Comparison of ENCODE assay signal across 11 cellular contexts in the genomic region with DNA sequence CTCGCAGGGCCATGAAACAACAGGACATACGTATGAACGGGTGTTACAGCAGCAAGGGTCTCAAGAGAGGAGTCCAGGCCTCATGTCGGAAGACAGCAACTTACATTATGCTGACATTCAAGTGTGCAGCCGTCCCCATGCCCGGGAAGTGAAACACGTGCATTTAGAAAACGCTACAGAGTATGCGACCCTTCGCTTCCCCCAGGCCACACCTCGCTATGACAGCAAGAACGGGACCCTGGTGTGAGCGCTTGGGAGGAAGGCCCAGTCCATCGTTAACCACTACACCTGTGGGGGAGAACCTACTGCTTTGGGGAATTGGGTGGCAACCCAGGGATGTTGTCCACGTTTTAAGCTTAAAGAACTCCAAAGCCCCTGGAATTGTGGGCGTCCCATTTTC. TPM values are rescaled to one million over a fixed set of nuclear protein-coding genes. Genes with fewer than 3 reads are reported as not detected.
DNase-seq lines count a peak whose midpoint lies in the region; ATAC-seq and TF ChIP-seq lines count a peak whose summit lies in the region.
"Had no signal": no experiment of that assay in that cellular context is flagged by ENCODE, and none has a peak within 500 bp of the region (broad histone marks: within the 10 kb centered on the region; RNA-seq: fewer than 3 reads in every experiment).

No MANE protein-coding gene starts in this region.

- H3K27ac Mint-ChIP-seq in chondrocyte (ENCODE audit: unreplicated experiment) (peak overlapping the region; percentile 95), nephron (peak overlapping the region; percentile 93 to 99 (median 97))

- 90 to 92% methylated on average over 16 of the region's 16 CpGs for WGBS in aorta, 2 donors

- no peaks in the 10 kb centered on the region for H3K79me2 ChIP-seq in ACC112 (ENCODE audit: control insufficient read depth, insufficient read depth, low read length, unreplicated experiment)

- H3K4me3 ChIP-seq in ACC112 (ENCODE audit: low read depth, low read length): peak overlapping the region; percentile 77
- no peak overlapping the region for H3K4me3 ChIP-seq in aorta (ENCODE audit: low read length in 2 of 2)

- no peaks in the 10 kb centered on the region for H3K27me3 Mint-ChIP-seq in chondrocyte (ENCODE audit: low read depth)
- H3K27me3 Mint-ChIP-seq in nephron (ENCODE audit: low read depth): no peaks in the 10 kb centered on the region

- no peaks in the 10 kb centered on the region for H3K36me3 ChIP-seq in ACC112 (ENCODE audit: insufficient read depth, low read length)
- no peaks in the 10 kb centered on the region for H3K36me3 ChIP-seq in KOPT-K1 (ENCODE audit: insufficient read depth, low read length)
- H3K36me3 ChIP-seq in aorta (ENCODE audit: control insufficient read depth in 1 of 2, insufficient read depth in 2 of 2, low read length in 1 of 2): no peaks in the 10 kb centered on the region

- H2AFZ ChIP-seq in ACC112 (ENCODE audit: low read length, unreplicated experiment): no peak overlapping the region

- H3K27me3 ChIP-seq in ACC112 (ENCODE audit: insufficient read depth, low read length) (no peaks in the 10 kb centered on the region), aorta (ENCODE audit: control insufficient read depth in 1 of 2, insufficient read depth in 2 of 2, low read length in 1 of 2) (no peaks in the 10 kb centered on the region)

- ATAC-seq in aorta (ENCODE audit: low FRiP score) (no peak), HG02870 (IDR thresholded peaks at IDR 0.05; ENCODE audit: unreplicated experiment) (no peak), GM21367 (IDR thresholded peaks at IDR 0.05; ENCODE audit: unreplicated experiment) (no peak)

- intact Hi-C loops in aorta (cut with DNase I): no loop called here

- H3K4me1 Mint-ChIP-seq in chondrocyte (ENCODE audit: low read depth) (peaks cover 55% of the 10 kb centered on the region), nephron (peaks cover 52% of the 10 kb centered on the region)

- no peak overlapping the region for H3K27ac ChIP-seq in ACC112 (ENCODE audit: low read depth, low read length)
- H3K27ac ChIP-seq in KOPT-K1 (ENCODE audit: low read depth, low read length, poor library complexity, severe bottlenecking): peak overlapping the region; percentile 84
- peak overlapping the region in 1 of 2 donors; percentile 95 for H3K27ac ChIP-seq in aorta (ENCODE audit: low read depth in 1 of 2, low read length in 2 of 2)

- DNase-seq in chondrocyte (ENCODE audit: low spot score): no peak
- DNase-seq in RKO (ENCODE audit: low spot score): no peak
- DNase-seq in aorta: no peak
- DNase-seq: occipital lobe had no signal

- peaks cover 40% of the 10 kb centered on the region for H3K4me1 ChIP-seq in ACC112 (ENCODE audit: control insufficient read depth, insufficient read depth, low read length, unreplicated experiment)
- peaks cover 0 to 6% of the 10 kb centered on the region in 2 donors for H3K4me1 ChIP-seq in aorta (ENCODE audit: control insufficient read depth in 1 of 2, insufficient read depth in 2 of 2, low read length in 2 of 2)

- no peak overlapping the region for H3K4me3 Mint-ChIP-seq in chondrocyte (ENCODE audit: unreplicated experiment)
- H3K4me3 Mint-ChIP-seq in nephron: peak overlapping the region; percentile 55 to 87 (median 70)

- H3K9me3 Mint-ChIP-seq in chondrocyte (ENCODE audit: low read depth): no peaks in the 10 kb centered on the region
- no peaks in the 10 kb centered on the region for H3K9me3 Mint-ChIP-seq in nephron

- no peak for TF ChIP-seq CTCF in chondrocyte (IDR thresholded peaks at IDR 0.05)
- TF ChIP-seq CTCF in nephron (IDR thresholded peaks at IDR 0.05; ENCODE audit: unreplicated experiment in 3 of 3): no peak

- H3K36me3 Mint-ChIP-seq in chondrocyte (ENCODE audit: low read depth) (no peaks in the 10 kb centered on the region), nephron (ENCODE audit: low read depth) (no peaks in the 10 kb centered on the region)

- H3K9me3 ChIP-seq in KOPT-K1 (ENCODE audit: insufficient read depth, low read length, poor library complexity, severe bottlenecking) (no peaks in the 10 kb centered on the region), aorta (ENCODE audit: control insufficient read depth, low read length) (no peaks in the 10 kb centered on the region)

RNA-seq across cellular contexts. Expression of a gene that starts 7.2 kb away (rescaled TPM):
- total RNA-seq in chondrocyte: 0.67 to 2.0 TPM (median 0.72 TPM) in 3 replicates
- total RNA-seq in aorta: 1 to 10 TPM; 2.7 to 5.2 TPM
- polyA plus RNA-seq in aorta: 1 to 10 TPM; 5.3 to 5.6 TPM
- total RNA-seq: M059J; occipital lobe; T-helper 1 cell treated with Interleukin-12 subunit alpha and Interleukin-12 subunit beta and Interleukin-4 antibody, amounts not matched to agents 30 ng/mL and 1 ng/mL, for 36 hours had no signal

RNA-seq across cellular contexts. Expression of a gene that starts 11.2 kb away (rescaled TPM):
- total RNA-seq in chondrocyte: 28.0 to 41.9 TPM (median 29.6 TPM) in 3 replicates
- total RNA-seq in aorta: 10 to 100 TPM; 54.4 to 61.8 TPM
- 10 to 100 TPM; 29.8 to 33.0 TPM for polyA plus RNA-seq in aorta

RNA-seq across cellular contexts. Expression of a gene that starts 13.4 kb away (rescaled TPM):
- 1.0 to 2.9 TPM (median 2.4 TPM) in 3 replicates for total RNA-seq in chondrocyte
- 10 to 100 TPM; 18.1 to 24.8 TPM for total RNA-seq in aorta
- polyA plus RNA-seq in aorta: 10 to 100 TPM; 13.8 to 60.2 TPM
- total RNA-seq: M059J; T-helper 1 cell treated with Interleukin-12 subunit alpha and Interleukin-12 subunit beta and Interleukin-4 antibody, amounts not matched to agents 30 ng/mL and 1 ng/mL, for 36 hours had no signal

RNA-seq across cellular contexts. Expression of a gene that starts 14.4 kb away (rescaled TPM):
- total RNA-seq in chondrocyte (770 to 1,975 TPM (median 1,937 TPM) in 3 replicates), aorta (1,000 to 10,000 TPM in 1 of 2 donors, 100 to 1,000 TPM in 1; 323 to 2,347 TPM)
- 100 to 1,000 TPM; 483 to 702 TPM for polyA plus RNA-seq in aorta

RNA-seq across cellular contexts. Expression of a gene that starts 46.6 kb away (rescaled TPM):
- total RNA-seq in chondrocyte (10.2 to 12.7 TPM (median 11.3 TPM) in 3 replicates), aorta (10 to 100 TPM in 1 of 2 donors, 1 to 10 TPM in 1; 6.6 to 15.2 TPM)
- 10 to 100 TPM; 11.5 to 22.0 TPM for polyA plus RNA-seq in aorta
